Comparison of ENCODE assay signal across 8 cellular contexts in the genomic region with DNA sequence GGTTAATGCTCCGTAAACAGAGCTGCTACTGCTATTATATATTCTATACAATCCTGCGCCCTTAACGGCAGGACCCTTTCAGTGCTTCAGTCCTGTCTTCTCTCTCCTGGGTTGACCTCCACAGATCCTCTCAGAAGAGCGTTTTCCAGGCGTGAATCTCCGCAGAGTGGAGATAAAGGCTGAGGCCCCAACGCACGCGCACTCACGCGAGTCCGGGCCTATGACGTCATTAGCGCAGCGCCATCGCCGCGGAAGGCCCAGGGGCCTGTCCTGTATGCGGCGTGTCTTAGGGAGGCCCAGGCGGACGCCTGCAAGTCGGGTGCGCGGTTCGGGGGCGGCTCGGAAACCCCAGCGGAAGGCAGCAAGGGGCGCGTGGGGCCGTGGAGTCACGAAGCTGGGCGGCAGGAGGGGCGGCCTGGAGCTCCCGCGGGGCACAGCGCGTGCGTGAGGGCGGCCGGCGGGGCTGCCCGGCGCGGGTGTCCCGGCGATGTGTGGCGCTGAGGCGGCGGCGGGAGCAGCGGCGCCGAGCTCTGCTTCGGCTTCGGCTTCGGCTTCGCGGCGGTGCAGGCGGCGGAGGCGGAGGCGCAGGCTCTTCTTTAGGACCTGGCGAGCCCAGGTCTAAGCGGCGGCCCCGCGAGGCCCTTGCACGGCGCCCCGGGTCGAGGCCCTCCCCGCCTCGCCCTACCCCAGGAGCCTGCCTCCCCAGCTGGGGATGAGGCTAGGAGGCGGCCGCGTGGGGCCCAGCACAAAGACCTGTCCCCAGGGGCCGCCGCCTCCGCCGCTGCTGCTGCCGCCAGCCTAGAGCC. TPM values are rescaled to one million over a fixed set of nuclear protein-coding genes. Genes with fewer than 3 reads are reported as not detected.
DNase-seq lines count a peak whose midpoint lies in the region; TF ChIP-seq lines count a peak whose summit lies in the region.

A gene with protein sequence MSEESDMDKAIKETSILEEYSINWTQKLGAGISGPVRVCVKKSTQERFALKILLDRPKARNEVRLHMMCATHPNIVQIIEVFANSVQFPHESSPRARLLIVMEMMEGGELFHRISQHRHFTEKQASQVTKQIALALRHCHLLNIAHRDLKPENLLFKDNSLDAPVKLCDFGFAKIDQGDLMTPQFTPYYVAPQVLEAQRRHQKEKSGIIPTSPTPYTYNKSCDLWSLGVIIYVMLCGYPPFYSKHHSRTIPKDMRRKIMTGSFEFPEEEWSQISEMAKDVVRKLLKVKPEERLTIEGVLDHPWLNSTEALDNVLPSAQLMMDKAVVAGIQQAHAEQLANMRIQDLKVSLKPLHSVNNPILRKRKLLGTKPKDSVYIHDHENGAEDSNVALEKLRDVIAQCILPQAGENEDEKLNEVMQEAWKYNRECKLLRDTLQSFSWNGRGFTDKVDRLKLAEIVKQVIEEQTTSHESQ (plus strand): TSS at position 479 of the 806 bp plus-strand sequence. CDS start 506 bp downstream, outside the sequence.

- DNase-seq in COLO668 (lab: John Stamatoyannopoulos, UW; ENCODE audit: unreplicated experiment) (peak; percentile 97), GM20000 (ENCODE audit: low spot score) (peak; percentile 98), HT-29 (ENCODE audit: low spot score) (peak; percentile 95), lung microvascular endothelial cell (ENCODE audit: low read depth in 2 of 2) (peak; percentile 98)
- peak; percentile 83 for DNase-seq in NK-92 treated with Interleukin-12 subunit alpha and Interleukin-12 subunit beta, amount 100 ng/mL, for 24 hours (lab: John Stamatoyannopoulos, UW)
- DNase-seq in activated CD8-positive, alpha-beta memory T cell treated with anti-CD3 and anti-CD28 coated beads for 24 hours = peak; percentile 100
- DNase-seq in effector CD8-positive, alpha-beta T cell (lab: John Stamatoyannopoulos, UW) = peak; percentile 95
- peak; percentile 94 to 97 (median 94) for DNase-seq in stimulated activated CD4-positive, alpha-beta T cell treated with anti-CD3 and anti-CD28 coated beads, TNF-alpha, amount 100 ng/mL, for 4 hours (ENCODE audit: low read depth in 3 of 3)

- TF ChIP-seq CTCF in GM20000 (IDR thresholded peaks at IDR 0.05; ENCODE audit: extremely low read depth, missing control alignments) = no peak

RNA-seq across cellular contexts. Expression of the gene that starts here (rescaled TPM):
- 87.7 and 117 TPM in 2 replicates for total RNA-seq in HT-29 (2014; rRNA removed; shearing (Covaris generic))
- total RNA-seq in lung microvascular endothelial cell = 13.5 and 18.5 TPM in 2 replicates

Comparison
In these comparisons a context has a peak if more than half of its experiments do, and no peak if none do; other contexts are left out.
1. Peak in every context shown above with its lines: DNase-seq.